In the genomic region with DNA sequence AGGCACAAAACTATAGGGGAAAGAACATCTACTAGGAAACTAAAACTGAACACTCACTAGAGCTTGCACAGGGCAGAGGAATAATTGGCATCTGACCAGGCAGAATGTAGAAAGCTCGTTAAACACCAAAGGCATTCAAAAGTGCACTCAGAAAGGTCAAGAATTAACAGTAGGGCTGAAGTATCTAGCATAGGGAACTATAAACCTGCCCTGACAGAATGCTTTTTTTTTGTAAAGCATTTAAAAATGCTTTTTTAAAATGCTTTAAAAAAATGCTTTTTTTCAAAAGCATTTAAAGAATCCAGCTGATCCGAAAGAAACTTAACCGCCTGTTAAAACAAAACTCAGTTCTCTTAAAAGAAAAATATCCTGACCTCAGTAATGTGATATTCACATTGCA, we compare ENCODE assay signal across 17 cellular contexts.
DNase-seq lines count a peak whose midpoint lies in the region; ATAC-seq and TF ChIP-seq lines count a peak whose summit lies in the region.
"Had no signal": no experiment of that assay in that cellular context is flagged by ENCODE, and none has a peak within 500 bp of the region (broad histone marks: within the 10 kb centered on the region; RNA-seq: fewer than 3 reads in every experiment).

No MANE protein-coding gene starts in this region.

- no peak overlapping the region for H3T11ph ChIP-seq in H9 (ENCODE audit: low read length)

- H2AK5ac ChIP-seq in H9 (ENCODE audit: insufficient read length, low read length), result no peak overlapping the region

- no peaks in the 10 kb centered on the region for H3K9me3 ChIP-seq in H9 (ENCODE audit: control insufficient read depth, low read depth, low read length)

- TF ChIP-seq CTCF in foreskin keratinocyte (conservative IDR thresholded peaks at IDR 0.05) (no peak), retinal pigment epithelial cell (conservative IDR thresholded peaks at IDR 0.05; ENCODE audit: low read depth, low read length) (no peak), H9 (conservative IDR thresholded peaks at IDR 0.05) (no peak)

- no peak overlapping the region for H2BK15ac ChIP-seq in H9 (ENCODE audit: low read depth, low read length)

- H3K4me3 Mint-ChIP-seq in H9, result no peak overlapping the region
- H3K4me3 Mint-ChIP-seq: activated CD4-positive, alpha-beta T cell treated with anti-CD3 and anti-CD28 coated beads, Interleukin-2, amount 10 ng/mL, durations not matched to agents 7 days and 5 days; activated naive CD8-positive, alpha-beta T cell treated with anti-CD3 and anti-CD28 coated beads, Interleukin-2, amount 10 ng/mL, durations not matched to agents 7 days and 5 days; B cell; neural crest cell; stimulated activated effector memory CD8-positive, alpha-beta T cell treated with anti-CD3 and anti-CD28 coated beads, Interleukin-12 subunit alpha, Interleukin-12 subunit beta, amount 100 ng/mL, for 72 hours had no signal

- H4K91ac ChIP-seq in H9 (ENCODE audit: insufficient read length, low read depth, low read length), result no peak overlapping the region

- no peak overlapping the region for H3K4me2 ChIP-seq in H9 (ENCODE audit: insufficient read depth, insufficient read length, low read length)

- no peak overlapping the region for H3K4me3 ChIP-seq in retinal pigment epithelial cell (ENCODE audit: low read length)
- H3K4me3 ChIP-seq: coronary artery had no signal

- H3K23me2 ChIP-seq in H9 (ENCODE audit: insufficient read length, low read depth, low read length, poor library complexity, severe bottlenecking), result no peaks in the 10 kb centered on the region

- no peak overlapping the region for H3K14ac ChIP-seq in H9 (ENCODE audit: insufficient read depth, low read length)

- no peak overlapping the region for H3K56ac ChIP-seq in H9 (ENCODE audit: insufficient read length, low read depth, low read length)

- ATAC-seq in SK-N-SH treated with all-trans-retinoic acid at 6 μM for 48 hours (peak; percentile 24; the same call in 2 of the 3 replicates), foreskin keratinocyte (no peak), HG03097 (IDR thresholded peaks at IDR 0.05; ENCODE audit: low FRiP score, unreplicated experiment) (no peak)
- ATAC-seq: stimulated activated effector memory CD8-positive, alpha-beta T cell treated with anti-CD3 and anti-CD28 coated beads, Interleukin-12 subunit alpha, Interleukin-12 subunit beta, amount 100 ng/mL, for 72 hours had no signal

- no peaks in the 10 kb centered on the region for H3K9me3 Mint-ChIP-seq in H9
- H3K9me3 Mint-ChIP-seq: activated CD4-positive, alpha-beta T cell treated with anti-CD3 and anti-CD28 coated beads, Interleukin-2, amount 10 ng/mL, durations not matched to agents 7 days and 5 days; neural crest cell; stimulated activated effector memory CD8-positive, alpha-beta T cell treated with anti-CD3 and anti-CD28 coated beads, Interleukin-12 subunit alpha, Interleukin-12 subunit beta, amount 100 ng/mL, for 72 hours had no signal

- H3K27me3 Mint-ChIP-seq in H9 (ENCODE audit: low read depth), result no peaks in the 10 kb centered on the region
- H3K27me3 Mint-ChIP-seq: activated CD4-positive, alpha-beta T cell treated with anti-CD3 and anti-CD28 coated beads, Interleukin-2, amount 10 ng/mL, durations not matched to agents 7 days and 5 days; B cell had no signal

- no peaks in the 10 kb centered on the region for H3K36me3 Mint-ChIP-seq in H9 (ENCODE audit: insufficient read depth in 1 of 3, low read depth in 3 of 3)
- H3K36me3 Mint-ChIP-seq: activated naive CD8-positive, alpha-beta T cell treated with anti-CD3 and anti-CD28 coated beads, Interleukin-2, amount 10 ng/mL, durations not matched to agents 7 days and 5 days; stimulated activated effector memory CD8-positive, alpha-beta T cell treated with anti-CD3 and anti-CD28 coated beads, Interleukin-12 subunit alpha, Interleukin-12 subunit beta, amount 100 ng/mL, for 72 hours had no signal

- no peak overlapping the region for H2BK20ac ChIP-seq in H9 (ENCODE audit: low read depth, low read length, poor library complexity, severe bottlenecking)

- no peaks in the 10 kb centered on the region for H3K4me1 Mint-ChIP-seq in H9
- H3K4me1 Mint-ChIP-seq: activated CD4-positive, alpha-beta T cell treated with anti-CD3 and anti-CD28 coated beads, Interleukin-2, amount 10 ng/mL, durations not matched to agents 7 days and 5 days; activated naive CD8-positive, alpha-beta T cell treated with anti-CD3 and anti-CD28 coated beads, Interleukin-2, amount 10 ng/mL, durations not matched to agents 7 days and 5 days; B cell; neural crest cell; stimulated activated effector memory CD8-positive, alpha-beta T cell treated with anti-CD3 and anti-CD28 coated beads, Interleukin-12 subunit alpha, Interleukin-12 subunit beta, amount 100 ng/mL, for 72 hours had no signal

- H3K9ac ChIP-seq in H9 (ENCODE audit: extremely low read depth, insufficient read length, low read length), result no peak overlapping the region

- H2BK120ac ChIP-seq in H9 (ENCODE audit: low read depth, low read length, poor library complexity, severe bottlenecking), result no peak overlapping the region

- no peak overlapping the region for H2BK5ac ChIP-seq in H9 (ENCODE audit: insufficient read length, low read length)

- H3K27ac ChIP-seq in foreskin keratinocyte, result peak overlapping the region; percentile 22
- no peak overlapping the region for H3K27ac ChIP-seq in H9 (ENCODE audit: insufficient read length, low read depth, low read length)
- H3K27ac ChIP-seq: coronary artery had no signal

- no peaks in the 10 kb centered on the region for H3K27me3 ChIP-seq in foreskin keratinocyte
- H3K27me3 ChIP-seq in H9 (ENCODE audit: insufficient read depth, low read length), result no peaks in the 10 kb centered on the region

- H3K4me1 ChIP-seq in foreskin keratinocyte, result peaks cover 20% of the 10 kb centered on the region
- H3K4me1 ChIP-seq in H9 (ENCODE audit: insufficient read depth, low read length), result no peaks in the 10 kb centered on the region

- no peak overlapping the region for H4K5ac ChIP-seq in H9 (ENCODE audit: insufficient read length, low read depth, low read length)

- no peak overlapping the region for H2AFZ ChIP-seq in H9 (ENCODE audit: low read length)

- H4K8ac ChIP-seq in H9 (replicated peaks; ENCODE audit: insufficient read length, low read depth, low read length), result no peak overlapping the region

- no peaks in the 10 kb centered on the region for H3K79me2 ChIP-seq in H9 (ENCODE audit: insufficient read depth, low read length)

- H2BK12ac ChIP-seq in H9 (ENCODE audit: insufficient read length, low read depth, low read length), result no peak overlapping the region

- no peak overlapping the region for H3K27ac Mint-ChIP-seq in H9
- H3K27ac Mint-ChIP-seq: activated CD4-positive, alpha-beta T cell treated with anti-CD3 and anti-CD28 coated beads, Interleukin-2, amount 10 ng/mL, durations not matched to agents 7 days and 5 days; activated naive CD8-positive, alpha-beta T cell treated with anti-CD3 and anti-CD28 coated beads, Interleukin-2, amount 10 ng/mL, durations not matched to agents 7 days and 5 days; B cell; stimulated activated effector memory CD8-positive, alpha-beta T cell treated with anti-CD3 and anti-CD28 coated beads, Interleukin-12 subunit alpha, Interleukin-12 subunit beta, amount 100 ng/mL, for 72 hours had no signal

- no CpG with 5 or more reads among the region's 3 CpGs for WGBS in H9 (ENCODE audit: extremely low coverage, insufficient read length, low lambda C conversion rate)

- H3K79me1 ChIP-seq in H9 (ENCODE audit: insufficient read depth, low read depth, low read length, poor library complexity, severe bottlenecking), result no peaks in the 10 kb centered on the region

- H4K20me1 ChIP-seq in H9 (ENCODE audit: control insufficient read depth, insufficient read depth, insufficient read length), result no peaks in the 10 kb centered on the region

- no peak overlapping the region for H3K18ac ChIP-seq in H9 (ENCODE audit: insufficient read length, low read depth, low read length)

- DNase-seq in GM04504 (ENCODE audit: low read depth) (peak; percentile 23), foreskin keratinocyte (peak in 1 of 2 donors; percentile 25), retinal pigment epithelial cell (ENCODE audit: low read depth) (peak; percentile 71), amygdala (lab: John Stamatoyannopoulos, UW) (no peak), GOT3 (lab: John Stamatoyannopoulos, UW) (no peak), H9 (no peak)
- DNase-seq: activated CD4-positive, alpha-beta T cell treated with anti-CD3 and anti-CD28 coated beads, Interleukin-2, amount 10 ng/mL, durations not matched to agents 7 days and 5 days; activated naive CD8-positive, alpha-beta T cell treated with anti-CD3 and anti-CD28 coated beads, Interleukin-2, amount 10 ng/mL, durations not matched to agents 7 days and 5 days; activated T-cell treated with anti-CD3 and anti-CD28 coated beads, Interleukin-2, amount 50 U/mL, for 1 hour; DMS 273 treated with DMSO at 0.1 percent for 48 hours; NCI-H2171 had no signal

- H3K4ac ChIP-seq in H9 (ENCODE audit: low read depth, low read length), result no peak overlapping the region

- no peak overlapping the region for H3K23ac ChIP-seq in H9 (ENCODE audit: insufficient read length, low read depth, low read length)

TF ChIP-seq in SK-N-SH treated with all-trans-retinoic acid at 6 μM for 48 hours, 23 proteins besides CTCF, POLR2A, EP300 and RAD21:
- TF ChIP-seq ZNF8 (CRISPR knock-in tag; IDR thresholded peaks at IDR 0.05), result no peak
- TF ChIP-seq, protein P1, sequence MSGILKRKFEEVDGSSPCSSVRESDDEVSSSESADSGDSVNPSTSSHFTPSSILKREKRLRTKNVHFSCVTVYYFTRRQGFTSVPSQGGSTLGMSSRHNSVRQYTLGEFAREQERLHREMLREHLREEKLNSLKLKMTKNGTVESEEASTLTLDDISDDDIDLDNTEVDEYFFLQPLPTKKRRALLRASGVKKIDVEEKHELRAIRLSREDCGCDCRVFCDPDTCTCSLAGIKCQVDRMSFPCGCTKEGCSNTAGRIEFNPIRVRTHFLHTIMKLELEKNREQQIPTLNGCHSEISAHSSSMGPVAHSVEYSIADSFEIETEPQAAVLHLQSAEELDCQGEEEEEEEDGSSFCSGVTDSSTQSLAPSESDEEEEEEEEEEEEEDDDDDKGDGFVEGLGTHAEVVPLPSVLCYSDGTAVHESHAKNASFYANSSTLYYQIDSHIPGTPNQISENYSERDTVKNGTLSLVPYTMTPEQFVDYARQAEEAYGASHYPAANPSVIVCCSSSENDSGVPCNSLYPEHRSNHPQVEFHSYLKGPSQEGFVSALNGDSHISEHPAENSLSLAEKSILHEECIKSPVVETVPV (CRISPR knock-in tag; IDR thresholded peaks at IDR 0.05), result no peak

Comparison
In these comparisons a context has a peak if more than half of its experiments do, and no peak if none do; other contexts are left out.
1. DNase-seq: peak in GM04504 (single experiment) and retinal pigment epithelial cell (single experiment); none in amygdala (0 of 56), GOT3 (single experiment) and H9 (single experiment).